Comparison of ENCODE assay signal across 10 cellular contexts in genomic region chr9:121360975-121361374, GRCh38. TPM values are rescaled to one million over a fixed set of nuclear protein-coding genes. Genes with fewer than 3 reads are reported as not detected.
DNase-seq lines count a peak whose midpoint lies in the region; ATAC-seq and TF ChIP-seq lines count a peak whose summit lies in the region.
"Had no signal": no experiment of that assay in that cellular context is flagged by ENCODE, and none has a peak within 500 bp of the region (broad histone marks: within the 10 kb centered on the region; RNA-seq: fewer than 3 reads in every experiment).

No MANE protein-coding gene starts in this region.

- DNase-seq in A172 (ENCODE audit: low spot score) = peak; percentile 87
- DNase-seq in M059J (ENCODE audit: low read depth) = peak; percentile 89
- DNase-seq in epithelial cell of esophagus (ENCODE audit: low read depth) = peak; percentile 61
- no peak for DNase-seq in inferior parietal cortex (ENCODE audit: extremely low spot score)
- DNase-seq: BE2C, NCI-H2029 treated with DMSO at 0.1 percent for 48 hours had no signal

- peak overlapping the region; percentile 76 for H3K27ac ChIP-seq in muscle layer of duodenum (ENCODE audit: low read length)

- TF ChIP-seq CTCF in epithelial cell of esophagus (IDR thresholded peaks at IDR 0.05; ENCODE audit: insufficient read depth, low read depth, low read length, missing control alignments) = no peak

- ATAC-seq in GM21576 (IDR thresholded peaks at IDR 0.05; ENCODE audit: unreplicated experiment) = no peak
- ATAC-seq in GM21526 (IDR thresholded peaks at IDR 0.05; ENCODE audit: low FRiP score, unreplicated experiment) = no peak
- ATAC-seq in GM18502 (IDR thresholded peaks at IDR 0.05; ENCODE audit: poor library complexity, unreplicated experiment) = no peak

- H3K36me3 ChIP-seq in muscle layer of duodenum (ENCODE audit: control insufficient read depth in 1 of 2, insufficient read depth in 2 of 2, low read length in 2 of 2) = peaks cover 0 to under 1% of the 10 kb centered on the region in 2 donors
- H3K36me3 ChIP-seq: BE2C had no signal

- no peaks in the 10 kb centered on the region for H3K9me3 ChIP-seq in muscle layer of duodenum (ENCODE audit: control insufficient read depth in 1 of 2, low read length in 2 of 2)
- H3K9me3 ChIP-seq: BE2C had no signal

- no peaks in the 10 kb centered on the region for H3K27me3 ChIP-seq in muscle layer of duodenum (ENCODE audit: low read depth, low read length)
- H3K27me3 ChIP-seq: BE2C had no signal

- peaks cover 44 to 48% of the 10 kb centered on the region in 2 donors for H3K4me1 ChIP-seq in muscle layer of duodenum (ENCODE audit: control insufficient read depth in 1 of 2, insufficient read depth in 2 of 2, low read length in 2 of 2)

- no peak overlapping the region for H3K4me3 ChIP-seq in epithelial cell of esophagus (ENCODE audit: low read length)
- peak overlapping the region in 1 of 2 donors; percentile 4 for H3K4me3 ChIP-seq in muscle layer of duodenum (ENCODE audit: low read depth in 1 of 2, low read length in 2 of 2)

RNA-seq across cellular contexts. Expression of gene STOM, which starts 9.1 kb away (rescaled TPM):
- total RNA-seq in A172 (2014; rRNA removed; shearing (Covaris generic)) = 110 and 157 TPM in 2 replicates
- 33.9 and 45.8 TPM in 2 replicates for total RNA-seq in M059J (2014; rRNA removed; shearing (Covaris generic))
